In the genomic region with DNA sequence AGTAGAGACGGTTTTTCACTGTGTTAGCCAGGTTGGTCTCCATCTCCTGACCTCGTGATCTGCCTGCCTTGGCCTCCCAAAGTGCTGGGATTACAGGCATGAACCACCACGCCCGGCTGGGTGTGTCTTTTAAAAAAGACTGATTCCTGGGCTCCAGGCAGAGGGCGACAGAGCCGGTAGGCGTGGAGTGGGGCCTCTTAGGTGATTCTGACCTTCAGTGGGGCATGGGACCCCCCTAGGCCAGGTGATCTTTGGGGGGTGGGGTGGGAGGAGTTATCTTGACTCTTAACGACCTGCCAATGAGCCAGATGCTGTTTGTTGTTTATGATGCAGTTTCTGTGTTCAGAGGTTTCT, we compare ENCODE assay signal across 10 cellular contexts. TPM values are rescaled to one million over a fixed set of nuclear protein-coding genes. Genes with fewer than 3 reads are reported as not detected.
A peak's percentile ranks its signal among the peaks of the same experiment; 100 is the strongest.
DNase-seq lines count a peak whose midpoint lies in the region; FAIRE-seq and TF ChIP-seq lines count a peak whose summit lies in the region.
"Had no signal": no experiment of that assay in that cellular context is flagged by ENCODE, and none has a peak within 500 bp of the region (broad histone marks: within the 10 kb centered on the region; RNA-seq: fewer than 3 reads in every experiment).

No MANE protein-coding gene starts in this region.

- DNase-seq in activated T-helper 1 cell treated with anti-CD3 and anti-CD28 coated beads, Interleukin-12 subunit alpha, Interleukin-12 subunit beta, Interleukin-2, Interleukin-4 antibody, amounts not matched to agents 30 ng/mL and 10 ng/mL and 1 ng/mL, durations not matched to agents 14 hours and 24 hours and 36 hours (ENCODE audit: low spot score) = no peak
- DNase-seq in immature natural killer cell (no peak), stomach (no peak), kidney glomerular epithelial cell (lab: John Stamatoyannopoulos, UW) (no peak), GM12891 (ENCODE audit: insufficient read length, low spot score) (no peak), GM10266 (ENCODE audit: extremely low spot score) (no peak)
- DNase-seq: stimulated activated CD4-positive, alpha-beta T cell treated with anti-CD3 and anti-CD28 coated beads, Interleukin-12 subunit alpha, Interleukin-12 subunit beta, amount 100 ng/mL, for 4 hours; WERI-Rb-1 had no signal

- peaks cover 2% of the 10 kb centered on the region for H3K27me3 Mint-ChIP-seq in activated T-helper 1 cell treated with anti-CD3 and anti-CD28 coated beads, Interleukin-12 subunit alpha, Interleukin-12 subunit beta, Interleukin-2, Interleukin-4 antibody, amounts not matched to agents 30 ng/mL and 10 ng/mL and 1 ng/mL, durations not matched to agents 14 hours and 24 hours and 36 hours (ENCODE audit: insufficient read depth)
- H3K27me3 Mint-ChIP-seq in immature natural killer cell (ENCODE audit: low read depth in 3 of 3) = peaks cover 0 to 25% (median 16%) of the 10 kb centered on the region in 3 donors

- intact Hi-C loops in activated T-helper 1 cell treated with anti-CD3 and anti-CD28 coated beads, Interleukin-12 subunit alpha, Interleukin-12 subunit beta, Interleukin-2, Interleukin-4 antibody, amounts not matched to agents 30 ng/mL and 10 ng/mL and 1 ng/mL, durations not matched to agents 14 hours and 24 hours and 36 hours (cut with micrococcal nuclease) = loop anchor here (10.0 kb wide), 2 partner anchors 1389 to 1599 kb away; a partner anchor contains a TSS
- intact Hi-C loops in stomach (cut with DNase I; ENCODE audit: low total_unique reads) = no loop called here

- no peaks in the 10 kb centered on the region for H3K9me3 Mint-ChIP-seq in activated T-helper 1 cell treated with anti-CD3 and anti-CD28 coated beads, Interleukin-12 subunit alpha, Interleukin-12 subunit beta, Interleukin-2, Interleukin-4 antibody, amounts not matched to agents 30 ng/mL and 10 ng/mL and 1 ng/mL, durations not matched to agents 14 hours and 24 hours and 36 hours
- no peaks in the 10 kb centered on the region for H3K9me3 Mint-ChIP-seq in immature natural killer cell

- H3K27ac Mint-ChIP-seq in activated T-helper 1 cell treated with anti-CD3 and anti-CD28 coated beads, Interleukin-12 subunit alpha, Interleukin-12 subunit beta, Interleukin-2, Interleukin-4 antibody, amounts not matched to agents 30 ng/mL and 10 ng/mL and 1 ng/mL, durations not matched to agents 14 hours and 24 hours and 36 hours = peak overlapping the region; percentile 94
- H3K27ac Mint-ChIP-seq in immature natural killer cell = peak overlapping the region; percentile 95 to 99 (median 96)

- TF ChIP-seq POLR2A in stomach (IDR thresholded peaks at IDR 0.05) (no peak), GM12891 (IDR thresholded peaks at IDR 0.05; ENCODE audit: low read depth, low read length) (no peak)

- no peak for TF ChIP-seq EP300 in stomach (IDR thresholded peaks at IDR 0.05)

- H3K27me3 ChIP-seq in HUES48 (ENCODE audit: control insufficient read depth, insufficient read depth, low read length) (no peaks in the 10 kb centered on the region), stomach (no peaks in the 10 kb centered on the region)

- FAIRE-seq in GM12891 (lab: Jason Lieb, UNC) = no peak
- FAIRE-seq: urothelium cell line had no signal

- no peak for TF ChIP-seq CTCF in stomach (IDR thresholded peaks at IDR 0.05)
- TF ChIP-seq CTCF in GM10266 (IDR thresholded peaks at IDR 0.05; ENCODE audit: control insufficient read depth, insufficient read depth, low read depth, missing control alignments) = no peak

- no peaks in the 10 kb centered on the region for H3K9me3 ChIP-seq in HUES48 (ENCODE audit: control insufficient read depth, insufficient read depth, low read length)
- H3K9me3 ChIP-seq in stomach = no peaks in the 10 kb centered on the region

- H3K4me3 Mint-ChIP-seq in activated T-helper 1 cell treated with anti-CD3 and anti-CD28 coated beads, Interleukin-12 subunit alpha, Interleukin-12 subunit beta, Interleukin-2, Interleukin-4 antibody, amounts not matched to agents 30 ng/mL and 10 ng/mL and 1 ng/mL, durations not matched to agents 14 hours and 24 hours and 36 hours = peak overlapping the region; percentile 76
- H3K4me3 Mint-ChIP-seq in immature natural killer cell = peak overlapping the region; percentile 78 to 88 (median 81)

- H3K4me1 Mint-ChIP-seq in activated T-helper 1 cell treated with anti-CD3 and anti-CD28 coated beads, Interleukin-12 subunit alpha, Interleukin-12 subunit beta, Interleukin-2, Interleukin-4 antibody, amounts not matched to agents 30 ng/mL and 10 ng/mL and 1 ng/mL, durations not matched to agents 14 hours and 24 hours and 36 hours (ENCODE audit: low read depth) = peaks cover 92% of the 10 kb centered on the region
- peaks cover 100% of the 10 kb centered on the region in 2 donors for H3K4me1 Mint-ChIP-seq in immature natural killer cell

- peaks cover 57% of the 10 kb centered on the region for H3K4me1 ChIP-seq in HUES48 (ENCODE audit: control insufficient read depth, insufficient read depth, low read length)
- peaks cover 18 to 62% (median 43%) of the 10 kb centered on the region in 4 donors for H3K4me1 ChIP-seq in stomach

- H3K36me3 ChIP-seq in HUES48 (ENCODE audit: control insufficient read depth, insufficient read depth, low read length) = peaks cover 11% of the 10 kb centered on the region
- peaks cover 0 to under 1% (median 0%) of the 10 kb centered on the region in 4 donors for H3K36me3 ChIP-seq in stomach
- H3K36me3 ChIP-seq: WERI-Rb-1 had no signal

- H3K27ac ChIP-seq in HUES48 (ENCODE audit: low read depth, low read length) (peak overlapping the region; percentile 81), stomach (peak overlapping the region; percentile 27 to 79 (median 58))

- H3K4me3 ChIP-seq in HUES48 (ENCODE audit: low read depth, low read length) = no peak overlapping the region
- H3K4me3 ChIP-seq in stomach = no peak overlapping the region

- 44 to 75% (median 51%) methylated on average over 7 to 8 of the region's 8 CpGs for WGBS in stomach, 5 donors

- no peak overlapping the region for H3K9ac ChIP-seq in HUES48 (ENCODE audit: low read depth, low read length)

- peaks cover 16% of the 10 kb centered on the region for H3K36me3 Mint-ChIP-seq in activated T-helper 1 cell treated with anti-CD3 and anti-CD28 coated beads, Interleukin-12 subunit alpha, Interleukin-12 subunit beta, Interleukin-2, Interleukin-4 antibody, amounts not matched to agents 30 ng/mL and 10 ng/mL and 1 ng/mL, durations not matched to agents 14 hours and 24 hours and 36 hours (ENCODE audit: low read depth)
- H3K36me3 Mint-ChIP-seq in immature natural killer cell = peaks cover 9 to 20% (median 10%) of the 10 kb centered on the region in 3 donors

TF ChIP-seq in GM12891, 5 proteins besides CTCF, POLR2A, EP300 and RAD21:
- TF ChIP-seq SPI1 (IDR thresholded peaks at IDR 0.05; ENCODE audit: low read depth, low read length) = no peak
- TF ChIP-seq POU2F2 (IDR thresholded peaks at IDR 0.05; ENCODE audit: low read depth, low read length) = no peak
- no peak for TF ChIP-seq PAX5 (IDR thresholded peaks at IDR 0.05; ENCODE audit: insufficient read depth, low read length, severe bottlenecking)
- no peak for TF ChIP-seq TAF1 (IDR thresholded peaks at IDR 0.05; ENCODE audit: low read depth, low read length)
- no peak for TF ChIP-seq POLR2AphosphoS5 (IDR thresholded peaks at IDR 0.05; ENCODE audit: low read depth, low read length)

RNA-seq across cellular contexts. Expression of a gene that starts 13.6 kb away (rescaled TPM):
- 19.2 and 20.9 TPM in 2 replicates for total RNA-seq in activated T-helper 1 cell treated with anti-CD3 and anti-CD28 coated beads, Interleukin-12 subunit alpha, Interleukin-12 subunit beta, Interleukin-2, Interleukin-4 antibody, amounts not matched to agents 30 ng/mL and 10 ng/mL and 1 ng/mL, durations not matched to agents 14 hours and 24 hours and 36 hours
- polyA plus RNA-seq in immature natural killer cell (100 to 1,000 TPM; 125 to 281 (median 189) TPM), stomach (1 to 10 TPM in 2 of 3 donors, under 1 TPM in 1; 0.76 to 2.0 (median 1.8) TPM)
- total RNA-seq in stomach = 100 to 1,000 TPM in 1 of 5 donors, 10 to 100 TPM in 4; 17.2 to 161 (median 25.9) TPM
- polyA plus RNA-seq in GM12891 (2012; ENCODE audit: low read depth, missing spikeins) = 49.9 TPM
